1 cellular context compared by ENCODE assay signal in the genomic region with DNA sequence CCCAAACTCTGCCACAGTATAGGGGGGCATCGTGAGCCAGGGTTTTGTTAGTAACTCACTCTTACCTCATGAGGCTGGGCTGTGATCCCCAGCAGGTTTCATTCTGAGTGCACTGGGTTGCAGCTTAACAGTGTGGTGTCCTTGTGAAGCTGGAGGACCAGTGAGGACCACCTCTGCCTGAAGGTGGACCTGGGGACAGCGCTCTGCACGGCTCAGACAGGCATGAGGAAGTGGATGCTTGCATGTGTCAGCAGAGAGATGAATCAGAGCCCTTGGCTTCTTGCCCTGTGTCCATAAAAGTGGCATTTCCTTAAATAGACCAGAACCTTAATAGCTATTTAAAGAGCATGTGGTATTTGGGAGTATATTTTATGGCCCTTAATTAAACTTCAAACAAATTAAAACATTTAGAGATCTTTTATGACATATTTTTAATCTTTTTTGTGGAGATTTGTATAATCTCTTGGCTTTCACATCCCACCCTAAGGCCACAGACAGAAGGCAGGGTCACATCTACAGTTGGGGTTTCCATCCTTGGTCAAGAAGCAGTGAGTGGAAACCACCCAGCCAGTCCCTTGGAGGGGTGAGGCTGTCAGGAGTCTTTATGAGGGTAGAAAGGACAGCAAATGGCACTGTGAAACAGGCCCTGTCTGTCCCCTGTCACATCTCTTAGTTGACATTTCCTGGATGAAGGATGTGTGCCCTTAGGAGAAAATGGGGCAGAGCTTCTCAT.
A peak's percentile ranks its signal among the peaks of the same experiment; 100 is the strongest.
TF ChIP-seq lines count a peak whose summit lies in the region.

No MANE protein-coding gene starts in this region.

TF ChIP-seq in HEK293, 187 proteins besides CTCF, POLR2A, EP300 and RAD21 (continued from another document and continues in another):
- no peak for TF ChIP-seq ZNF518A (tag by site-specific recombination; conservative IDR thresholded peaks at IDR 0.05; ENCODE audit: low read depth)
- TF ChIP-seq SCRT1 (tag by site-specific recombination; IDR thresholded peaks at IDR 0.05; ENCODE audit: borderline replicate concordance), result no peak
- no peak for TF ChIP-seq ZNF449 (tag by site-specific recombination; IDR thresholded peaks at IDR 0.05)
- TF ChIP-seq MZF1 (tag by site-specific recombination; IDR thresholded peaks at IDR 0.05; ENCODE audit: borderline replicate concordance), result no peak
- TF ChIP-seq ZNF157 (tag by site-specific recombination; IDR thresholded peaks at IDR 0.05), result no peak
- TF ChIP-seq ZNF639 (tag by site-specific recombination; IDR thresholded peaks at IDR 0.05), result peak; percentile 85
- TF ChIP-seq ZNF677 (tag by site-specific recombination; IDR thresholded peaks at IDR 0.05), result no peak
- TF ChIP-seq, protein P1, sequence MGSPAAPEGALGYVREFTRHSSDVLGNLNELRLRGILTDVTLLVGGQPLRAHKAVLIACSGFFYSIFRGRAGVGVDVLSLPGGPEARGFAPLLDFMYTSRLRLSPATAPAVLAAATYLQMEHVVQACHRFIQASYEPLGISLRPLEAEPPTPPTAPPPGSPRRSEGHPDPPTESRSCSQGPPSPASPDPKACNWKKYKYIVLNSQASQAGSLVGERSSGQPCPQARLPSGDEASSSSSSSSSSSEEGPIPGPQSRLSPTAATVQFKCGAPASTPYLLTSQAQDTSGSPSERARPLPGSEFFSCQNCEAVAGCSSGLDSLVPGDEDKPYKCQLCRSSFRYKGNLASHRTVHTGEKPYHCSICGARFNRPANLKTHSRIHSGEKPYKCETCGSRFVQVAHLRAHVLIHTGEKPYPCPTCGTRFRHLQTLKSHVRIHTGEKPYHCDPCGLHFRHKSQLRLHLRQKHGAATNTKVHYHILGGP (tag by site-specific recombination; IDR thresholded peaks at IDR 0.05), result no peak
- no peak for TF ChIP-seq ZSCAN18 (tag by site-specific recombination; IDR thresholded peaks at IDR 0.05)
- TF ChIP-seq ZNF521 (tag by site-specific recombination; IDR thresholded peaks at IDR 0.05), result no peak
- TF ChIP-seq, protein P2, sequence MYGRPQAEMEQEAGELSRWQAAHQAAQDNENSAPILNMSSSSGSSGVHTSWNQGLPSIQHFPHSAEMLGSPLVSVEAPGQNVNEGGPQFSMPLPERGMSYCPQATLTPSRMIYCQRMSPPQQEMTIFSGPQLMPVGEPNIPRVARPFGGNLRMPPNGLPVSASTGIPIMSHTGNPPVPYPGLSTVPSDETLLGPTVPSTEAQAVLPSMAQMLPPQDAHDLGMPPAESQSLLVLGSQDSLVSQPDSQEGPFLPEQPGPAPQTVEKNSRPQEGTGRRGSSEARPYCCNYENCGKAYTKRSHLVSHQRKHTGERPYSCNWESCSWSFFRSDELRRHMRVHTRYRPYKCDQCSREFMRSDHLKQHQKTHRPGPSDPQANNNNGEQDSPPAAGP (tag by site-specific recombination; IDR thresholded peaks at IDR 0.05), result peak; percentile 90
- no peak for TF ChIP-seq ZFP37 (tag by site-specific recombination; IDR thresholded peaks at IDR 0.05)
- peak; percentile 61 for TF ChIP-seq KLF8 (tag by site-specific recombination; IDR thresholded peaks at IDR 0.05)
- TF ChIP-seq ZNF324 (tag by site-specific recombination; IDR thresholded peaks at IDR 0.05), result peak; percentile 52; the same call in 1 of the 2 replicates
- TF ChIP-seq ZBTB48 (tag by site-specific recombination; IDR thresholded peaks at IDR 0.05), result 0 out of 2 replicates have a peak, but pooled peaks have one; percentile 45
- TF ChIP-seq, protein P3, sequence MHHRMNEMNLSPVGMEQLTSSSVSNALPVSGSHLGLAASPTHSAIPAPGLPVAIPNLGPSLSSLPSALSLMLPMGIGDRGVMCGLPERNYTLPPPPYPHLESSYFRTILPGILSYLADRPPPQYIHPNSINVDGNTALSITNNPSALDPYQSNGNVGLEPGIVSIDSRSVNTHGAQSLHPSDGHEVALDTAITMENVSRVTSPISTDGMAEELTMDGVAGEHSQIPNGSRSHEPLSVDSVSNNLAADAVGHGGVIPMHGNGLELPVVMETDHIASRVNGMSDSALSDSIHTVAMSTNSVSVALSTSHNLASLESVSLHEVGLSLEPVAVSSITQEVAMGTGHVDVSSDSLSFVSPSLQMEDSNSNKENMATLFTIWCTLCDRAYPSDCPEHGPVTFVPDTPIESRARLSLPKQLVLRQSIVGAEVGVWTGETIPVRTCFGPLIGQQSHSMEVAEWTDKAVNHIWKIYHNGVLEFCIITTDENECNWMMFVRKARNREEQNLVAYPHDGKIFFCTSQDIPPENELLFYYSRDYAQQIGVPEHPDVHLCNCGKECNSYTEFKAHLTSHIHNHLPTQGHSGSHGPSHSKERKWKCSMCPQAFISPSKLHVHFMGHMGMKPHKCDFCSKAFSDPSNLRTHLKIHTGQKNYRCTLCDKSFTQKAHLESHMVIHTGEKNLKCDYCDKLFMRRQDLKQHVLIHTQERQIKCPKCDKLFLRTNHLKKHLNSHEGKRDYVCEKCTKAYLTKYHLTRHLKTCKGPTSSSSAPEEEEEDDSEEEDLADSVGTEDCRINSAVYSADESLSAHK (tag by site-specific recombination; IDR thresholded peaks at IDR 0.05), result peak; percentile 77
- TF ChIP-seq ZNF596 (tag by site-specific recombination; IDR thresholded peaks at IDR 0.05), result no peak
- TF ChIP-seq PATZ1 (tag by site-specific recombination; IDR thresholded peaks at IDR 0.05), result no peak
- TF ChIP-seq ZNF629 (tag by site-specific recombination; IDR thresholded peaks at IDR 0.05), result peak; percentile 80
- no peak for TF ChIP-seq ZNF341 (tag by site-specific recombination; IDR thresholded peaks at IDR 0.05; ENCODE audit: low read depth)
- TF ChIP-seq ZXDB (tag by site-specific recombination; IDR thresholded peaks at IDR 0.05), result peak; percentile 71
- no peak for TF ChIP-seq ZSCAN23 (tag by site-specific recombination; IDR thresholded peaks at IDR 0.05)
- TF ChIP-seq YY2 (tag by site-specific recombination; IDR thresholded peaks at IDR 0.05), result no peak
- TF ChIP-seq GLIS1 (tag by site-specific recombination; IDR thresholded peaks at IDR 0.05), result peak; percentile 16; the same call in 1 of the 2 replicates
- no peak for TF ChIP-seq ZNF549 (tag by site-specific recombination; IDR thresholded peaks at IDR 0.05)
- no peak for TF ChIP-seq ZNF501 (tag by site-specific recombination; IDR thresholded peaks at IDR 0.05)
- TF ChIP-seq ZSCAN4 (tag by site-specific recombination; IDR thresholded peaks at IDR 0.05), result no peak
- no peak for TF ChIP-seq ZNF626 (tag by site-specific recombination; IDR thresholded peaks at IDR 0.05)
- TF ChIP-seq ZNF645 (tag by site-specific recombination; IDR thresholded peaks at IDR 0.05), result no peak
- TF ChIP-seq ZNF707 (tag by site-specific recombination; IDR thresholded peaks at IDR 0.05), result no peak
- no peak for TF ChIP-seq ZNF623 (tag by site-specific recombination; IDR thresholded peaks at IDR 0.05)
